Comparison of ENCODE assay signal across 19 cellular contexts in genomic region chr11:12394601-12395000, GRCh38.
"Had no signal": no experiment of that assay in that cellular context is flagged by ENCODE, and none has a peak within 500 bp of the region (broad histone marks: within the 10 kb centered on the region; RNA-seq: fewer than 3 reads in every experiment).

No MANE protein-coding gene starts in this region.

- H3K4me3 ChIP-seq: cardiac muscle cell, gastrocnemius medialis, lung, right atrium auricular region, tibial artery had no signal

- H3K4me1 Mint-ChIP-seq: immature natural killer cell had no signal

- H3K27ac ChIP-seq: cardiac muscle cell, gastrocnemius medialis, right atrium auricular region, tibial artery had no signal

- H3K36me3 ChIP-seq: cardiac muscle cell, gastrocnemius medialis, right atrium auricular region, tibial artery had no signal

- H3K27me3 ChIP-seq: cardiac muscle cell, gastrocnemius medialis, right atrium auricular region, tibial artery had no signal

- H3K36me3 Mint-ChIP-seq: immature natural killer cell; naive thymus-derived CD4-positive, alpha-beta T cell had no signal

- H3K4me3 Mint-ChIP-seq: dendritic cell treated with granulocyte-macrophage colony-stimulating factor and Interleukin-4, amounts not matched to agents 40 ng/mL and 50 ng/mL, for 4 days; immature natural killer cell; naive thymus-derived CD4-positive, alpha-beta T cell; nephron progenitor cell had no signal

- H3K9me3 ChIP-seq: gastrocnemius medialis, right atrium auricular region, tibial artery had no signal

- DNase-seq: cerebellar nuclear complex; gastrocnemius medialis; glutamatergic neuron; immature natural killer cell; kidney; left colon; left ventricle myocardium superior; mesenchymal stem cell; naive thymus-derived CD4-positive, alpha-beta T cell; nephron progenitor cell; posterior cingulate gyrus; small intestine; stimulated activated CD4-positive, alpha-beta T cell treated with anti-CD3 and anti-CD28 coated beads, Interleukin-12 subunit alpha, Interleukin-12 subunit beta, amount 100 ng/mL, for 4 hours; stimulated activated naive CD4-positive, alpha-beta T cell; tibial artery had no signal

- H3K27ac Mint-ChIP-seq: dendritic cell treated with granulocyte-macrophage colony-stimulating factor and Interleukin-4, amounts not matched to agents 40 ng/mL and 50 ng/mL, for 4 days; immature natural killer cell; naive thymus-derived CD4-positive, alpha-beta T cell; nephron progenitor cell had no signal
